Comparison of ENCODE assay signal across 28 cellular contexts in genomic region chr15:38623744-38624143, GRCh38. TPM values are rescaled to one million over a fixed set of nuclear protein-coding genes. Genes with fewer than 3 reads are reported as not detected.
DNase-seq lines count a peak whose midpoint lies in the region; ATAC-seq, FAIRE-seq and TF ChIP-seq lines count a peak whose summit lies in the region.
"Had no signal": no experiment of that assay in that cellular context is flagged by ENCODE, and none has a peak within 500 bp of the region (broad histone marks: within the 10 kb centered on the region; RNA-seq: fewer than 3 reads in every experiment).

No MANE protein-coding gene starts in this region.

- intact Hi-C loops in right cardiac atrium (cut with DNase I) = loop anchor here in 2 of 4 donors (10.0 kb wide), 2 partner anchors 59 to 149 kb away; partner anchors contain the start of gene RASGRP1 (in 1 of the 2)
- intact Hi-C loops in adrenal gland (cut with DNase I) = no loop called here

- no peak for FAIRE-seq in GM12891 (lab: Jason Lieb, UNC)
- FAIRE-seq: colon, keratinocyte had no signal

- in situ Hi-C loops in G401 (cut with HindIII; ENCODE audit: low sequenced_read_pairs) = no loop called here

- no peak overlapping the region for H3K4me3 ChIP-seq in OCI-LY3 (ENCODE audit: low read length)
- no peak overlapping the region for H3K4me3 ChIP-seq in right cardiac atrium (ENCODE audit: low read length)
- no peak overlapping the region for H3K4me3 ChIP-seq in adrenal gland
- H3K4me3 ChIP-seq: lower lobe of right lung, neural progenitor cell, PC-9, transverse colon had no signal

- no peaks in the 10 kb centered on the region for H4K20me1 ChIP-seq in OCI-LY3 (ENCODE audit: insufficient read depth, low read length)

- H3K4me2 ChIP-seq in OCI-LY3 (ENCODE audit: low read length) = peak overlapping the region; percentile 45
- H3K4me2 ChIP-seq: neural progenitor cell, PC-9 had no signal

- H3K9ac ChIP-seq in OCI-LY3 (ENCODE audit: low read length) = no peak overlapping the region
- H3K9ac ChIP-seq: neural progenitor cell had no signal

- WGBS in right cardiac atrium = 59% methylated on average over 5 of the region's 5 CpGs
- 61 to 72% (median 64%) methylated on average over 5 of the region's 5 CpGs for WGBS in adrenal gland, 4 donors

- H3K9me3 ChIP-seq in OCI-LY3 (ENCODE audit: insufficient read depth, low read length) = no peaks in the 10 kb centered on the region
- no peaks in the 10 kb centered on the region for H3K9me3 ChIP-seq in right cardiac atrium (ENCODE audit: control insufficient read depth, low read length)
- no peaks in the 10 kb centered on the region for H3K9me3 ChIP-seq in adrenal gland (replicated peaks in 1 of 3)
- H3K9me3 ChIP-seq: lower lobe of right lung, transverse colon had no signal

- H3K27ac ChIP-seq in OCI-LY3 (ENCODE audit: low read length) (peak overlapping the region; percentile 30), right cardiac atrium (ENCODE audit: low read length) (no peak overlapping the region), adrenal gland (no peak overlapping the region)
- H3K27ac ChIP-seq: lower lobe of right lung, neural progenitor cell, PC-9, transverse colon had no signal

- no peak for TF ChIP-seq CTCF in OCI-LY3 (IDR thresholded peaks at IDR 0.05; ENCODE audit: low read depth, low read length)
- TF ChIP-seq CTCF in adrenal gland (IDR thresholded peaks at IDR 0.05) = no peak

- peak overlapping the region; percentile 68; the same call in 1 of the 2 replicates for H2AFZ ChIP-seq in OCI-LY3 (ENCODE audit: low read depth, low read length)
- H2AFZ ChIP-seq: neural progenitor cell, PC-9 had no signal

- TF ChIP-seq POLR2A in GM12891 (IDR thresholded peaks at IDR 0.05; ENCODE audit: low read depth, low read length) (no peak), adrenal gland (IDR thresholded peaks at IDR 0.05) (no peak)

- H3K4me1 ChIP-seq in OCI-LY3 (ENCODE audit: low read length) (peaks cover 35% of the 10 kb centered on the region), right cardiac atrium (ENCODE audit: control insufficient read depth, insufficient read depth, low read length) (no peaks in the 10 kb centered on the region), adrenal gland (replicated peaks in 1 of 2) (no peaks in the 10 kb centered on the region)

- no peaks in the 10 kb centered on the region for H3K79me2 ChIP-seq in OCI-LY3 (ENCODE audit: low read length)

- ATAC-seq in right cardiac atrium = no peak
- ATAC-seq: activated T-cell treated with anti-CD3 and anti-CD28 coated beads, Interleukin-2, amount 50 U/mL, for 4 hours; effector memory CD8-positive, alpha-beta T cell; sciatic nerve; WTC11 had no signal

- peak; percentile 77 for DNase-seq in DMS 273 (lab: John Stamatoyannopoulos, UW; ENCODE audit: unreplicated experiment)
- DNase-seq in GM12891 (ENCODE audit: insufficient read length, low spot score) = no peak
- peak in 2 of 3 donors; percentile 22 to 72 for DNase-seq in right cardiac atrium
- DNase-seq in adrenal gland = no peak
- no peak for DNase-seq in G401 (ENCODE audit: low spot score)
- no peak for DNase-seq in activated CD4-positive, CD25-positive, alpha-beta regulatory T cell treated with anti-CD3 and anti-CD28 coated beads, Interleukin-2, amount 50 U/mL, for 72 hours
- DNase-seq: activated CD8-positive, alpha-beta memory T cell treated with anti-CD3 and anti-CD28 coated beads for 24 hours; activated naive CD4-positive, alpha-beta T cell treated with anti-CD3 and anti-CD28 coated beads for 36 hours; activated T-cell treated with anti-CD3 and anti-CD28 coated beads, Interleukin-2, amount 50 U/mL, for 4 hours; amniotic stem cell; CD4-positive, CD25-positive, alpha-beta regulatory T cell; effector memory CD8-positive, alpha-beta T cell; foreskin melanocyte; H7; Kasumi-1; lower lobe of right lung; NCI-H2227 treated with DMSO at 0.1 percent for 48 hours; NCI-H748 treated with DMSO at 0.1 percent for 48 hours; PC-9; SHP77 treated with DMSO at 0.1 percent for 48 hours; T1000; transverse colon had no signal

- H3K27me3 ChIP-seq in OCI-LY3 (ENCODE audit: low read depth, low read length) = no peaks in the 10 kb centered on the region
- no peaks in the 10 kb centered on the region for H3K27me3 ChIP-seq in right cardiac atrium (ENCODE audit: control insufficient read depth, insufficient read depth)
- H3K27me3 ChIP-seq in adrenal gland = peaks cover 4% of the 10 kb centered on the region
- H3K27me3 ChIP-seq: neural progenitor cell, transverse colon had no signal

- H3K36me3 ChIP-seq in OCI-LY3 (replicated peaks; ENCODE audit: low read depth, low read length) = no peaks in the 10 kb centered on the region
- no peaks in the 10 kb centered on the region for H3K36me3 ChIP-seq in adrenal gland (replicated peaks in 1 of 2)
- H3K36me3 ChIP-seq: lower lobe of right lung, neural progenitor cell, transverse colon had no signal

TF ChIP-seq in GM12891, 5 proteins besides CTCF, POLR2A, EP300 and RAD21:
- TF ChIP-seq SPI1 (IDR thresholded peaks at IDR 0.05; ENCODE audit: low read depth, low read length) (0 out of 2 replicates have a peak, but pooled peaks have one; percentile 8), PAX5 (IDR thresholded peaks at IDR 0.05; ENCODE audit: insufficient read depth, low read length, severe bottlenecking) (no peak), POLR2AphosphoS5 (IDR thresholded peaks at IDR 0.05; ENCODE audit: low read depth, low read length) (no peak)

RNA-seq across cellular contexts. Expression of gene RASGRP1, which starts 59.1 kb away (rescaled TPM):
- 6.3 TPM for polyA plus RNA-seq in GM12891 (2012; ENCODE audit: low read depth, missing spikeins)
- total RNA-seq in right cardiac atrium = 1 to 10 TPM; 1.3 to 3.5 (median 2.0) TPM
- polyA plus RNA-seq in right cardiac atrium = 0.43 TPM
- total RNA-seq in adrenal gland = 1 to 10 TPM in 3 of 8 donors, under 1 TPM in 5; 0.42 to 2.8 (median 0.86) TPM
- under 1 TPM; 0.13 to 0.42 (median 0.16) TPM for polyA plus RNA-seq in adrenal gland
- not detected in 2 replicates for total RNA-seq in G401 (2014; rRNA removed; shearing (Covaris generic))

Comparison
In these comparisons a context has a peak if more than half of its experiments do, and no peak if none do; other contexts are left out.
1. DNase-seq: peak in DMS 273 (single experiment) and right cardiac atrium (2 of 3); none in GM12891 (single experiment), adrenal gland (0 of 7), G401 (single experiment) and activated CD4-positive, CD25-positive, alpha-beta regulatory T cell treated with anti-CD3 and anti-CD28 coated beads, Interleukin-2, amount 50 U/mL, for 72 hours (single experiment).